Comparison of ENCODE assay signal across 10 cellular contexts in the genomic region with DNA sequence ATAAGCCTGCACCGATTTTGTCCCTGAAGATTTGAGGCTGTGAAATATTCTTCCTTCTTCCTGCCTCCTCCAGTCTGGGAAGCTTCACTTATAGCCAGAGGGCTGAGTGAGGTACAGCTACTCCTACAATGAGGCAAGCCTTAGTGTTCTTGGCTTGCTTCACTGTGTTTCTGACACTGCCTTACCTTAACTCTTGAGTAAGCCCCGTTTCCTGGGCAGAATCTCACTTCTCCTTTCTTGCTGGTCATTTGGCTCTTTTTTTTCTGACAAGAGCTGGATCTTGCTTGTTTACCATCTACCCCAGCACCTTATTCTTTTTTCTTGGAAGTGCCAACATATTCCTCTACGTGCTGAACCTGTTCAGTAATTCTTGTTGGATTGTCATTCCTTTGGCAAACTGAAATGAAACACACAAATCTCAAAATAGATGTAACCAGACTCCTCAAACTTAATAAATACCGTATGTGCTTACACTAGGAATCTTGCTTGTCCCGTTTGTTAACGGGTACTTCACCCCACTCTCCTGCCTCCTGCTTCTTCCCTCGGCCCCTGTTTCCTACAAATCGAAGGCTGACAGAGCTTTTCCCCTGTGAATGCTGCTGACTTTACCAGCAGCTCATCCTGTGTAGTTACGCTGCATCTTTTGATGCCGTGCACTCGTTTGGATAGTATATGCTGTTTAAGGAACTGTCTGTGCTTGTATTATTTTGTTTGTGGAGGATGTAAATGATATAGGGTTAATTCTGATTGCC.
DNase-seq lines count a peak whose midpoint lies in the region; ATAC-seq, FAIRE-seq and TF ChIP-seq lines count a peak whose summit lies in the region.
"Had no signal": no experiment of that assay in that cellular context is flagged by ENCODE, and none has a peak within 500 bp of the region (broad histone marks: within the 10 kb centered on the region; RNA-seq: fewer than 3 reads in every experiment).

No MANE protein-coding gene starts in this region.

- peak overlapping the region; percentile 84 for H3K27ac ChIP-seq in keratinocyte (ENCODE audit: control insufficient read depth, insufficient read depth, low read length)
- H3K27ac ChIP-seq: KMS-11 had no signal

- no peaks in the 10 kb centered on the region for H3K36me3 ChIP-seq in keratinocyte (ENCODE audit: control insufficient read depth in 2 of 2, extremely low read depth in 1 of 2, insufficient read depth in 2 of 2, low read length in 2 of 2)
- H3K36me3 ChIP-seq: heart right ventricle had no signal

- H3K9me3 ChIP-seq in keratinocyte (ENCODE audit: control insufficient read depth, low read depth, low read length): no peaks in the 10 kb centered on the region
- H3K9me3 ChIP-seq: heart right ventricle had no signal

- H3K9ac ChIP-seq in keratinocyte (ENCODE audit: control insufficient read depth, extremely low read depth, insufficient read depth, low read length): peak overlapping the region; percentile 66
- H3K9ac ChIP-seq: KMS-11 had no signal

- peaks cover 44% of the 10 kb centered on the region for H3K4me1 ChIP-seq in keratinocyte (ENCODE audit: control insufficient read depth, extremely low read depth, insufficient read depth, low read length)

- no peak for TF ChIP-seq CTCF in keratinocyte (optimal IDR thresholded peaks at IDR 0.05 in 1 of 3, IDR thresholded peaks at IDR 0.05 in 1 of 3, conservative IDR thresholded peaks at IDR 0.05 in 1 of 3; ENCODE audit: extremely low read depth in 1 of 3, insufficient read depth in 2 of 3, low read length in 3 of 3)

- FAIRE-seq in RCC 7860 (lab: Jason Lieb, UNC): no peak
- FAIRE-seq in keratinocyte (lab: Jason Lieb, UNC): peak; percentile 93

- peak overlapping the region; percentile 2 to 60 (median 49) for H3K4me3 ChIP-seq in keratinocyte (ENCODE audit: control insufficient read depth in 2 of 3, extremely low read depth in 1 of 3, insufficient read depth in 2 of 3, low read depth in 1 of 3, low read length in 3 of 3)
- H3K4me3 ChIP-seq: heart right ventricle had no signal

- peak overlapping the region; percentile 92 for H3K4me2 ChIP-seq in keratinocyte (ENCODE audit: control insufficient read depth, extremely low read depth, insufficient read depth, low read depth, low read length)
- H3K4me2 ChIP-seq: KMS-11 had no signal

- H3K9me1 ChIP-seq in keratinocyte (ENCODE audit: control insufficient read depth, extremely low read depth, insufficient read depth, low read length): peaks cover 7% of the 10 kb centered on the region

- DNase-seq in RCC 7860 (ENCODE audit: low spot score) (peak; percentile 22), keratinocyte (ENCODE audit: low read depth, low spot score) (no peak), T-helper 2 cell (no peak), ecto neural progenitor cell (ENCODE audit: low spot score) (no peak)
- DNase-seq in activated naive CD4-positive, alpha-beta T cell (lab: John Stamatoyannopoulos, UW): no peak
- DNase-seq in stimulated activated CD4-positive, alpha-beta T cell treated with anti-CD3 and anti-CD28 coated beads, Interleukin-12 subunit alpha, Interleukin-12 subunit beta, amount 100 ng/mL, for 4 hours: no peak
- DNase-seq: heart right ventricle had no signal

- peak; percentile 87 for ATAC-seq in GM18520 (IDR thresholded peaks at IDR 0.05; ENCODE audit: unreplicated experiment)
- peak; percentile 92 for ATAC-seq in HG02884 (IDR thresholded peaks at IDR 0.05; ENCODE audit: unreplicated experiment)

- dilution Hi-C loops in keratinocyte (cut with MboI; ENCODE audit: extremely low pct_ligation_motif_present, low sequenced_read_pairs): no loop called here

- peaks cover 96% of the 10 kb centered on the region for H3K79me2 ChIP-seq in keratinocyte (ENCODE audit: control insufficient read depth, insufficient read depth, low read length)

- no peaks in the 10 kb centered on the region for H3K27me3 ChIP-seq in keratinocyte (ENCODE audit: control insufficient read depth, extremely low read depth, insufficient read depth, low read length)
- H3K27me3 ChIP-seq: heart right ventricle had no signal

- H2AFZ ChIP-seq in keratinocyte (ENCODE audit: control insufficient read depth, low read length): no peak overlapping the region

- peaks cover 6% of the 10 kb centered on the region for H4K20me1 ChIP-seq in keratinocyte (ENCODE audit: control insufficient read depth, extremely low read depth, insufficient read depth, low read length)
